In genomic region chr14:92461891-92462290, GRCh38 we compare ENCODE assay signal across 19 cellular contexts. TPM values are rescaled to one million over a fixed set of nuclear protein-coding genes. Genes with fewer than 3 reads are reported as not detected.
A peak's percentile ranks its signal among the peaks of the same experiment; 100 is the strongest.
DNase-seq lines count a peak whose midpoint lies in the region; ATAC-seq, FAIRE-seq and TF ChIP-seq lines count a peak whose summit lies in the region.
"Had no signal": no experiment of that assay in that cellular context is flagged by ENCODE, and none has a peak within 500 bp of the region (broad histone marks: within the 10 kb centered on the region; RNA-seq: fewer than 3 reads in every experiment).

No MANE protein-coding gene starts in this region.

- 85% methylated on average over 7 of the region's 7 CpGs for WGBS in right cardiac atrium
- 90% methylated on average over 7 of the region's 7 CpGs; no CpG with 5 or more reads in 1 of the 2 experiments for WGBS in H1 (ENCODE audit: extremely low coverage in 1 of 2, insufficient coverage in 1 of 2, insufficient read length in 1 of 2, insufficient replicate concordance in 2 of 2, low coverage in 1 of 2, low lambda C conversion rate in 2 of 2, missing lambda C conversion rate in 1 of 2), 2 experiments

- DNase-seq in right cardiac atrium (no peak), left ventricle myocardium superior (no peak), H1 (ENCODE audit: low read depth in 1 of 2, low spot score in 2 of 2) (no peak), osteocyte (ENCODE audit: extremely low spot score, unreplicated experiment) (peak; percentile 38), ureter (ENCODE audit: low spot score) (peak; percentile 26), OCI-M1 (lab: John Stamatoyannopoulos, UW) (no peak), T-helper 9 cell (no peak)
- DNase-seq: ACHN; activated effector memory CD4-positive, alpha-beta T cell treated with Interleukin-2 at 50 U/mL for 16 hours; C1 segment of cervical spinal cord; left lung; NCI-H1436; stimulated activated CD4-positive, alpha-beta T cell treated with anti-CD3 and anti-CD28 coated beads, Interleukin-2, amount 100 ng/mL, for 48 hours; stimulated activated naive CD8-positive, alpha-beta T cell treated with anti-CD3 and anti-CD28 coated beads, Interleukin-15, amount 100 ng/mL, for 72 hours; uterus had no signal

- no peak overlapping the region for H3K56ac ChIP-seq in H1 (replicated peaks; ENCODE audit: insufficient read length, low read depth, low read length)

- H3K9ac ChIP-seq in H1 (replicated peaks in 1 of 4; ENCODE audit: extremely low read depth in 1 of 4, low read depth in 3 of 4, low read length in 3 of 4), result no peak overlapping the region
- H3K9ac ChIP-seq: neural progenitor cell had no signal

- H3K27ac ChIP-seq in right cardiac atrium (ENCODE audit: low read length), result peak overlapping the region; percentile 34
- H3K27ac ChIP-seq in H1 (ENCODE audit: low read depth, low read length), result no peak overlapping the region
- H3K27ac ChIP-seq: neural progenitor cell had no signal

- H3K4me1 Mint-ChIP-seq in osteocyte (ENCODE audit: unreplicated experiment), result peaks cover 16% of the 10 kb centered on the region

- H3K4ac ChIP-seq in H1 (replicated peaks; ENCODE audit: insufficient read length, low read depth, low read length), result no peak overlapping the region

- TF ChIP-seq CTCF in H1 (IDR thresholded peaks at IDR 0.05; ENCODE audit: control extremely low read depth in 1 of 3, insufficient read depth in 1 of 3, low read depth in 1 of 3, low read length in 3 of 3), result no peak
- no peak for TF ChIP-seq CTCF in osteocyte (IDR thresholded peaks at IDR 0.05)

- no peak overlapping the region for H2BK120ac ChIP-seq in H1 (replicated peaks; ENCODE audit: low read depth, low read length)

- no peak for TF ChIP-seq EP300 in H1 (IDR thresholded peaks at IDR 0.05; ENCODE audit: borderline replicate concordance in 1 of 2, low read depth in 2 of 2, low read length in 2 of 2)

- H4K8ac ChIP-seq in H1 (ENCODE audit: extremely low read depth, insufficient read depth, low read length), result no peak overlapping the region

- no peak overlapping the region for H2AK5ac ChIP-seq in H1 (ENCODE audit: low read depth, low read length)

- no peaks in the 10 kb centered on the region for H3K79me1 ChIP-seq in H1 (ENCODE audit: low read depth, low read length)

- H4K91ac ChIP-seq in H1 (replicated peaks; ENCODE audit: insufficient read length, low read length), result no peak overlapping the region

- no peak overlapping the region for H2AFZ ChIP-seq in H1 (ENCODE audit: low read length)
- H2AFZ ChIP-seq: neural progenitor cell had no signal

- no peak overlapping the region for H3K4me2 ChIP-seq in H1 (ENCODE audit: insufficient read depth in 1 of 2, low read depth in 2 of 2, low read length in 2 of 2)
- H3K4me2 ChIP-seq: neural progenitor cell, smooth muscle cell had no signal

- H3K4me3 ChIP-seq in right cardiac atrium (ENCODE audit: low read length), result no peak overlapping the region
- H3K4me3 ChIP-seq in H1 (ENCODE audit: extremely low read depth in 1 of 4, insufficient read depth in 2 of 4, low read depth in 3 of 4, low read length in 4 of 4), result no peak overlapping the region
- H3K4me3 ChIP-seq: neural progenitor cell, smooth muscle cell, uterus had no signal

- TF ChIP-seq RAD21 in H1 (IDR thresholded peaks at IDR 0.05 in 1 of 2, conservative IDR thresholded peaks at IDR 0.05 in 1 of 2; ENCODE audit: low read depth in 2 of 2, low read length in 2 of 2), result no peak

- no peak overlapping the region for H3K4me3 Mint-ChIP-seq in osteocyte (ENCODE audit: unreplicated experiment)
- H3K4me3 Mint-ChIP-seq: neural progenitor cell had no signal

- no peak overlapping the region for H2BK5ac ChIP-seq in H1 (ENCODE audit: low read depth, low read length)

- no peaks in the 10 kb centered on the region for H3K79me2 ChIP-seq in H1 (ENCODE audit: control insufficient read depth in 1 of 2, insufficient read depth in 2 of 2, low read length in 2 of 2)

- H4K5ac ChIP-seq in H1 (ENCODE audit: insufficient read length, low read depth, low read length), result no peak overlapping the region

- H3K23me2 ChIP-seq in H1 (ENCODE audit: low read depth, low read length), result no peaks in the 10 kb centered on the region

- H3K27me3 Mint-ChIP-seq in osteocyte (ENCODE audit: unreplicated experiment), result no peaks in the 10 kb centered on the region
- H3K27me3 Mint-ChIP-seq: stimulated activated naive CD8-positive, alpha-beta T cell treated with anti-CD3 and anti-CD28 coated beads, Interleukin-15, amount 100 ng/mL, for 72 hours had no signal

- no peaks in the 10 kb centered on the region for H3K36me3 Mint-ChIP-seq in osteocyte (ENCODE audit: unreplicated experiment)
- H3K36me3 Mint-ChIP-seq: neural progenitor cell had no signal

- H3K9me3 Mint-ChIP-seq in osteocyte (ENCODE audit: unreplicated experiment), result peaks cover 1% of the 10 kb centered on the region
- H3K9me3 Mint-ChIP-seq: neural progenitor cell had no signal

- no peak overlapping the region for H3K27ac Mint-ChIP-seq in osteocyte (ENCODE audit: unreplicated experiment)
- H3K27ac Mint-ChIP-seq: neural progenitor cell had no signal

- H2BK15ac ChIP-seq in H1 (ENCODE audit: low read length), result peak overlapping the region; percentile 72; the same call in 1 of the 2 replicates

- H2BK20ac ChIP-seq in H1 (ENCODE audit: low read length), result no peak overlapping the region

- TF ChIP-seq POLR2A in H1 (IDR thresholded peaks at IDR 0.05; ENCODE audit: control extremely low read depth in 1 of 2, low read depth in 2 of 2, low read length in 2 of 2), result no peak

- H2BK12ac ChIP-seq in H1 (ENCODE audit: low read depth, low read length), result no peak overlapping the region

- H3K9me3 ChIP-seq in right cardiac atrium (ENCODE audit: control insufficient read depth, low read length) (no peaks in the 10 kb centered on the region), H1 (ENCODE audit: insufficient read depth in 2 of 2, low read depth in 1 of 2, low read length in 1 of 2) (no peaks in the 10 kb centered on the region)
- H3K9me3 ChIP-seq: uterus had no signal

- H3K27me3 ChIP-seq in right cardiac atrium (ENCODE audit: control insufficient read depth, insufficient read depth) (no peaks in the 10 kb centered on the region), H1 (replicated peaks in 1 of 4; ENCODE audit: control insufficient read depth in 3 of 4, extremely low read depth in 1 of 4, insufficient read depth in 3 of 4, low read length in 3 of 4) (no peaks in the 10 kb centered on the region)
- H3K27me3 ChIP-seq: left lung, neural progenitor cell, uterus had no signal

- H3K14ac ChIP-seq in H1 (ENCODE audit: insufficient read length), result no peak overlapping the region

- no peaks in the 10 kb centered on the region for H3K36me3 ChIP-seq in H1 (ENCODE audit: control insufficient read depth in 2 of 4, insufficient read depth in 4 of 4, low read length in 3 of 4)
- H3K36me3 ChIP-seq: left lung, neural progenitor cell, uterus had no signal

- no peak overlapping the region for H3K23ac ChIP-seq in H1 (ENCODE audit: insufficient read length)

- H3K4me1 ChIP-seq in right cardiac atrium (ENCODE audit: control insufficient read depth, insufficient read depth, low read length) (peaks cover 3% of the 10 kb centered on the region), H1 (replicated peaks in 1 of 4; ENCODE audit: control insufficient read depth in 3 of 4, insufficient read depth in 4 of 4, low read length in 3 of 4) (peaks cover 0 to 1% (median 0%) of the 10 kb centered on the region in 4 experiments; a peak in 4 of 7 replicates)
- H3K4me1 ChIP-seq: neural progenitor cell, uterus had no signal

- POLR2A ChIA-PET in H1 (lab: Charles Lee; ENCODE audit: partially characterized antibody), result no interaction called here

- intact Hi-C loops in right cardiac atrium (cut with DNase I), result no loop called here
- intact Hi-C loops in left ventricle myocardium superior (cut with micrococcal nuclease), result no loop called here

- ATAC-seq in right cardiac atrium (no peak), left ventricle myocardium superior (no peak), GM19397 (IDR thresholded peaks at IDR 0.05; ENCODE audit: unreplicated experiment) (no peak)

- no peak for FAIRE-seq in H1 (lab: Jason Lieb, UNC)
- FAIRE-seq: H54 had no signal

- CTCF ChIA-PET in H1 (lab: Charles Lee; ENCODE audit: partially characterized antibody), result interaction anchor here (0.9 to 5.0 kb wide), 4 partner anchors 9 to 148 kb away, joined by 3 to 21 read pairs (median 4); no protein-coding TSS in a partner anchor

- H4K20me1 ChIP-seq in H1 (replicated peaks in 1 of 2; ENCODE audit: control insufficient read depth in 1 of 2, insufficient read depth in 2 of 2, low read length in 2 of 2), result no peaks in the 10 kb centered on the region

- H3K18ac ChIP-seq in H1 (ENCODE audit: extremely low read depth, low read length), result no peak overlapping the region

TF ChIP-seq in H1, 55 proteins besides CTCF, POLR2A, EP300 and RAD21:
- TF ChIP-seq CREB1 (IDR thresholded peaks at IDR 0.05) (no peak), BACH1 (IDR thresholded peaks at IDR 0.05; ENCODE audit: low read length) (no peak), CHD1 (IDR thresholded peaks at IDR 0.05; ENCODE audit: low read depth, low read length) (no peak), CHD2 (IDR thresholded peaks at IDR 0.05; ENCODE audit: low read length) (no peak), CBX8 (IDR thresholded peaks at IDR 0.05; ENCODE audit: borderline replicate concordance, low read depth, low read length) (no peak), MAX (IDR thresholded peaks at IDR 0.05) (no peak)

RNA-seq across cellular contexts. Expression of gene RIN3, which starts 51.7 kb away (rescaled TPM):
- total RNA-seq in right cardiac atrium (10 to 100 TPM; 10.3 to 15.2 (median 14.6) TPM), left ventricle myocardium superior (14.7 TPM), osteocyte (26.7 and 31.3 TPM in 2 replicates), ureter (27.3 TPM)
- polyA plus RNA-seq in right cardiac atrium (7.5 TPM), H1 (2011; rRNA removed) (0.59 and 0.78 TPM in 2 replicates)
- total RNA-seq in H1 (2021; fragmentation: NEBNext Ultra II Directional; extraction: Animal tissue kit (Norgen Biotek cat#: 25700)), result 1.5 and 1.9 TPM in 2 replicates
- polyA plus RNA-seq in H1 (2011; cell fraction: cytosol; rRNA removed), result 0.40 TPM
- polyA plus RNA-seq in H1 (2011; cell fraction: nucleus; rRNA removed), result 1.1 TPM
- polyA plus RNA-seq in H1 (2012, experiment 1 of 2), result 1.1 to 2.2 TPM (median 1.5 TPM) in 4 replicates
- 1.4 TPM for polyA plus RNA-seq in H1 (2012, experiment 2 of 2)
- 1.7 TPM for polyA plus RNA-seq in H1 (2013, experiment 1 of 2)
- 1.4 TPM for polyA plus RNA-seq in H1 (2013, experiment 2 of 2)
- 1.3 and 1.4 TPM in 2 replicates for polyA minus RNA-seq in H1 (2011; rRNA and poly(A)+ RNA removed)
- 1.1 TPM for polyA minus RNA-seq in H1 (2011; cell fraction: cytosol; rRNA and poly(A)+ RNA removed)
- 3.5 TPM for polyA minus RNA-seq in H1 (2011; cell fraction: nucleus; rRNA and poly(A)+ RNA removed)

Comparison
In these comparisons a context has a peak if more than half of its experiments do, and no peak if none do; other contexts are left out.
1. DNase-seq: peak in osteocyte (single experiment) and ureter (single experiment); none in right cardiac atrium (0 of 3), left ventricle myocardium superior (single experiment), H1 (0 of 2), OCI-M1 (single experiment) and T-helper 9 cell (single experiment).